8 cellular contexts compared by ENCODE assay signal in the genomic region with DNA sequence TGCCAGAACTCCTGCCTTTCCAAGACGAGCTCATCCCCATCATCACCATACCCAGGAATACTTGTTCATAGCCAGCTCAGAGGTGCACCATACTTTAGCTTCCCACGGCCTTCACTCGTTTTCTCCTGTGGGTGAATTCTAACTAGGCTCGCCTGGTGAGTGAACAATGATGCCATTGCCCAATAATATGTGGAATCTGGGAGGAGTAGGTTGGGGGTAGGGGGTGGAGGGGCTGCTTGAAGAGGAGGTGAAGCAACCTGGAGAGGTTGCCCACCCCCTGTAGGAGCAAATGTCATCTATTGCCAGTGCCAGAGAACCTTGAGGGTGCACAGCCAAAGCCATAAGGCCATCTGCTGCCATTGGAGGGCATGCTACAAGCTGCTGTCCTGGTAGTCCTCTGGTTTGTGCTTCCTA. TPM values are rescaled to one million over a fixed set of nuclear protein-coding genes. Genes with fewer than 3 reads are reported as not detected.
DNase-seq lines count a peak whose midpoint lies in the region; ATAC-seq and TF ChIP-seq lines count a peak whose summit lies in the region.

No MANE protein-coding gene starts in this region.

- H2AFZ ChIP-seq in OCI-LY1 (ENCODE audit: low read length) = 0 out of 2 replicates have a peak overlapping the region, but pooled peaks have one; percentile 26

- H3K9me3 ChIP-seq in OCI-LY1 (ENCODE audit: low read length) = no peaks in the 10 kb centered on the region
- no peaks in the 10 kb centered on the region for H3K9me3 ChIP-seq in prostate gland

- no peaks in the 10 kb centered on the region for H3F3A ChIP-seq in OCI-LY1 (ENCODE audit: insufficient read depth, low read length)

- TF ChIP-seq POLR2A in GM18505 (IDR thresholded peaks at IDR 0.05; ENCODE audit: borderline replicate concordance, extremely low read depth, insufficient read depth, insufficient read length) = no peak
- no peak for TF ChIP-seq POLR2A in prostate gland (IDR thresholded peaks at IDR 0.05)

- TF ChIP-seq CTCF in OCI-LY1 (IDR thresholded peaks at IDR 0.05; ENCODE audit: low read length) = no peak
- TF ChIP-seq CTCF in prostate gland (IDR thresholded peaks at IDR 0.05) = no peak

- DNase-seq in epithelial cell of prostate (ENCODE audit: low read depth, low spot score) = no peak
- DNase-seq in prostate gland (ENCODE audit: low spot score) = no peak
- DNase-seq in DMS53 (lab: John Stamatoyannopoulos, UW) = no peak
- no peak for DNase-seq in NCI-H226

- WGBS in prostate gland = 51% methylated on average over 4 of the region's 4 CpGs

- H3K36me3 ChIP-seq in OCI-LY1 (ENCODE audit: insufficient read depth, low read length) = no peaks in the 10 kb centered on the region
- H3K36me3 ChIP-seq in prostate gland = no peaks in the 10 kb centered on the region

- peak overlapping the region; percentile 90 for H3K4me2 ChIP-seq in OCI-LY1 (ENCODE audit: low read length)

- no peaks in the 10 kb centered on the region for H4K20me1 ChIP-seq in OCI-LY1 (ENCODE audit: insufficient read depth, low read length)

- H3K27ac ChIP-seq in OCI-LY1 (ENCODE audit: low read depth, low read length, poor library complexity, severe bottlenecking) (no peak overlapping the region), epithelial cell of prostate (peak overlapping the region; percentile 5), prostate gland (no peak overlapping the region)

- no peaks in the 10 kb centered on the region for H3K9me2 ChIP-seq in OCI-LY1 (ENCODE audit: low read depth, low read length)

- H3K4me1 ChIP-seq in OCI-LY1 (ENCODE audit: insufficient read depth, low read length, severe bottlenecking) = peaks cover 14% of the 10 kb centered on the region
- no peaks in the 10 kb centered on the region for H3K4me1 ChIP-seq in prostate gland (replicated peaks)

- intact Hi-C loops in prostate gland (cut with DNase I) = no loop called here

- peaks cover 24% of the 10 kb centered on the region for H3K79me2 ChIP-seq in OCI-LY1 (ENCODE audit: insufficient read depth, low read length)

- peak overlapping the region; percentile 75; the same call in 1 of the 2 replicates for H3K9ac ChIP-seq in OCI-LY1 (ENCODE audit: low read length)

- peak overlapping the region; percentile 79 for H3K4me3 ChIP-seq in OCI-LY1 (ENCODE audit: low read depth, low read length, poor library complexity, severe bottlenecking)
- H3K4me3 ChIP-seq in prostate gland = peak overlapping the region; percentile 67 to 80

- H3K27me3 ChIP-seq in OCI-LY1 (ENCODE audit: insufficient read depth, low read length) (no peaks in the 10 kb centered on the region), prostate gland (replicated peaks; ENCODE audit: insufficient read depth) (no peaks in the 10 kb centered on the region)

- ATAC-seq in GM18505 (IDR thresholded peaks at IDR 0.05; ENCODE audit: unreplicated experiment) (peak; percentile 5), GM21447 (IDR thresholded peaks at IDR 0.05; ENCODE audit: unreplicated experiment) (no peak), GM19397 (IDR thresholded peaks at IDR 0.05; ENCODE audit: unreplicated experiment) (no peak)

RNA-seq across cellular contexts. Expression of a gene that starts 0.6 kb away (rescaled TPM):
- 10 to 100 TPM; 10.8 to 17.9 TPM for total RNA-seq in prostate gland
